In genomic region chr6:100880901-100881706, GRCh38 we compare ENCODE assay signal across 8 cellular contexts. TPM values are rescaled to one million over a fixed set of nuclear protein-coding genes. Genes with fewer than 3 reads are reported as not detected.
DNase-seq lines count a peak whose midpoint lies in the region; ATAC-seq and TF ChIP-seq lines count a peak whose summit lies in the region.

TSS of gene ASCC3 (minus strand) at chr6:100881329. CDS start at chr6:100867997, 13,332 bp downstream.

- H3K4me3 Mint-ChIP-seq in glutamatergic neuron (ENCODE audit: unreplicated experiment), result peak within 1 kb of the TSS; percentile 99

- H3K27me3 ChIP-seq in ovary (no peaks in the 10 kb centered on the region), thymus (ENCODE audit: control insufficient read depth, insufficient read depth) (no peaks in the 10 kb centered on the region)

- H3K4me1 Mint-ChIP-seq in glutamatergic neuron (ENCODE audit: low read depth, unreplicated experiment), result peaks cover 11% of the 10 kb centered on the region

- H3K36me3 Mint-ChIP-seq in activated naive CD4-positive, alpha-beta T cell treated with anti-CD3 and anti-CD28 coated beads, Interleukin-2, amount 50 U/mL, for 72 hours, result peaks cover 24 to 27% of the 10 kb centered on the region in 2 donors
- no peaks in the 10 kb centered on the region for H3K36me3 Mint-ChIP-seq in glutamatergic neuron (ENCODE audit: unreplicated experiment)

- DNase-seq in GM10266 (ENCODE audit: extremely low spot score) (peak; percentile 90), NB4 (ENCODE audit: low read depth) (peak; percentile 97), SKM-1 (lab: John Stamatoyannopoulos, UW; ENCODE audit: unreplicated experiment) (peak; percentile 82), glutamatergic neuron (peak; percentile 91), ovary (peak; percentile 86 to 94 (median 89))
- peak; percentile 90 to 93 for DNase-seq in activated naive CD4-positive, alpha-beta T cell treated with anti-CD3 and anti-CD28 coated beads, Interleukin-2, amount 50 U/mL, for 72 hours (ENCODE audit: low spot score in 2 of 2)

- H3K4me1 ChIP-seq in ovary (ENCODE audit: insufficient read depth) (peaks cover 5% of the 10 kb centered on the region), thymus (ENCODE audit: control insufficient read depth, insufficient read depth, low read length) (peaks cover 4% of the 10 kb centered on the region)

- H3K27ac ChIP-seq in ovary (peak within 1 kb of the TSS; percentile 84), thymus (ENCODE audit: low read depth) (peak within 1 kb of the TSS; percentile 94)

- no peaks in the 10 kb centered on the region for H3K27me3 Mint-ChIP-seq in glutamatergic neuron (ENCODE audit: unreplicated experiment)

- H3K36me3 ChIP-seq in ovary (no peaks in the 10 kb centered on the region), thymus (ENCODE audit: control insufficient read depth, insufficient read depth) (no peaks in the 10 kb centered on the region)

- intact Hi-C loops in ovary (cut with DNase I), result no loop called here

- H3K4me3 ChIP-seq in NB4 (ENCODE audit: low read depth, low read length), result peak within 1 kb of the TSS; percentile 94
- peak within 1 kb of the TSS; percentile 84 for H3K4me3 ChIP-seq in ovary
- peak within 1 kb of the TSS; percentile 65 for H3K4me3 ChIP-seq in thymus (ENCODE audit: low read length)

- TF ChIP-seq POLR2A in NB4 (IDR thresholded peaks at IDR 0.05; ENCODE audit: extremely low read depth, insufficient read length), result peak; percentile 78
- peak; percentile 56 for TF ChIP-seq POLR2A in ovary (IDR thresholded peaks at IDR 0.05)

- H3K27ac Mint-ChIP-seq in activated naive CD4-positive, alpha-beta T cell treated with anti-CD3 and anti-CD28 coated beads, Interleukin-2, amount 50 U/mL, for 72 hours, result peak within 1 kb of the TSS; percentile 97
- H3K27ac Mint-ChIP-seq in glutamatergic neuron (ENCODE audit: unreplicated experiment), result peak within 1 kb of the TSS; percentile 90

- peaks cover 0 to 4% of the 10 kb centered on the region in 2 donors for H3K9me3 Mint-ChIP-seq in activated naive CD4-positive, alpha-beta T cell treated with anti-CD3 and anti-CD28 coated beads, Interleukin-2, amount 50 U/mL, for 72 hours
- no peaks in the 10 kb centered on the region for H3K9me3 Mint-ChIP-seq in glutamatergic neuron (ENCODE audit: unreplicated experiment)

- TF ChIP-seq CTCF in GM10266 (IDR thresholded peaks at IDR 0.05; ENCODE audit: control insufficient read depth, insufficient read depth, low read depth, missing control alignments) (no peak), NB4 (IDR thresholded peaks at IDR 0.05; ENCODE audit: low read depth, low read length) (no peak), glutamatergic neuron (IDR thresholded peaks at IDR 0.05; ENCODE audit: partially characterized antibody, unreplicated experiment) (no peak), ovary (IDR thresholded peaks at IDR 0.05) (no peak)

- no peak for TF ChIP-seq EP300 in ovary (IDR thresholded peaks at IDR 0.05)

- H3K9me3 ChIP-seq in ovary, result no peaks in the 10 kb centered on the region
- no peaks in the 10 kb centered on the region for H3K9me3 ChIP-seq in thymus (ENCODE audit: control insufficient read depth)

- 0% methylated on average over 77 to 79 of the region's 79 CpGs for WGBS in ovary, 3 donors
- WGBS in thymus, result under 1% methylated on average over 79 of the region's 79 CpGs

- ATAC-seq in HG02571 (IDR thresholded peaks at IDR 0.05; ENCODE audit: unreplicated experiment), result peak; percentile 95
- ATAC-seq in activated naive CD4-positive, alpha-beta T cell treated with anti-CD3 and anti-CD28 coated beads, Interleukin-2, amount 50 U/mL, for 72 hours, result peak; percentile 97 to 98

RNA-seq across cellular contexts. Expression of gene ASCC3, which starts in this region (rescaled TPM):
- 10 to 100 TPM; 53.4 to 55.4 TPM for total RNA-seq in activated naive CD4-positive, alpha-beta T cell treated with anti-CD3 and anti-CD28 coated beads, Interleukin-2, amount 50 U/mL, for 72 hours
- total RNA-seq in glutamatergic neuron (ENCODE audit: unreplicated experiment) (49.6 TPM), ovary (10 to 100 TPM; 18.6 to 34.2 (median 24.5) TPM)
- polyA plus RNA-seq in ovary (10 to 100 TPM in 1 of 2 donors, 1 to 10 TPM in 1; 8.2 to 18.9 TPM), thymus (14.5 TPM)

Comparison
In these comparisons a context has a peak if more than half of its experiments do, and no peak if none do; other contexts are left out.
1. Peak in every context shown above with its lines: DNase-seq, ATAC-seq, H3K4me3 ChIP-seq and H3K27ac ChIP-seq.